ENCODE assay signal across 9 cellular contexts in the genomic region with DNA sequence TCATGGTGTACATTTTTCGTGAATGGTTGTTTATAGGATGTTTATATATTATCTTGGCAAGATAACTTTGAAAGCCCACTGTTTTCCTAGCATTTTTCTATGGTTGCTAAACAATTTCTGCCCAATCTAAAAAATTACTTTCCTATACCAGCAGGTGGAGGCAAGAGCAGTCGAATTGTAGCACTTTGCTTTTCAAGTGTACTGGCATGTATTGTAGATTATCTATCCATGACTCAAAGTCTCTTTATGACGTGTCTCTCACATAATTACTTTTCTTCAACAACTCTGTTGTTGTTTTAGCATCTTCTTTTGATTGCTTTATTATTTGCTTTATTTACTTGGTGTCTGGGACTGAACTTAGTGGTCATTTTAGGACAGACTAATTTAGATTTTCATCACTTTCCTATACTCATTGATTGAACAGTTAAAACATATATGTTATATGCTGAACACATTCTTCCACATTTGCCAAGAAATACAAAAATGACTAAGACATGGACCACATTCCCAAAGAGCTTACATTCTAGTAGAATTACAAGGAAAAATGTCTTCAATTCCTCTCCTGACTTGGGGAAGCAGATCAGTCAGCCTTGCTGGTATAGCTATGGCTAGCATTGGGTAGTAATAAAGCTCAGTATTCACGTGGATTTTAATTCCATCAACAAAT. TPM values are rescaled to one million over a fixed set of nuclear protein-coding genes. Genes with fewer than 3 reads are reported as not detected.
A peak's percentile ranks its signal among the peaks of the same experiment; 100 is the strongest.
DNase-seq lines count a peak whose midpoint lies in the region; ATAC-seq and TF ChIP-seq lines count a peak whose summit lies in the region.
"Had no signal": no experiment of that assay in that cellular context is flagged by ENCODE, and none has a peak within 500 bp of the region (broad histone marks: within the 10 kb centered on the region; RNA-seq: fewer than 3 reads in every experiment).

No MANE protein-coding gene starts in this region.

- ATAC-seq in foreskin keratinocyte = peak; percentile 93
- peak; percentile 95 for ATAC-seq in stimulated activated effector memory CD8-positive, alpha-beta T cell treated with anti-CD3 and anti-CD28 coated beads, Interleukin-12 subunit alpha, Interleukin-12 subunit beta, amount 100 ng/mL, for 72 hours

- H3K36me3 Mint-ChIP-seq in stimulated activated effector memory CD8-positive, alpha-beta T cell treated with anti-CD3 and anti-CD28 coated beads, Interleukin-12 subunit alpha, Interleukin-12 subunit beta, amount 100 ng/mL, for 72 hours = no peaks in the 10 kb centered on the region

- H3K9me3 Mint-ChIP-seq in stimulated activated effector memory CD8-positive, alpha-beta T cell treated with anti-CD3 and anti-CD28 coated beads, Interleukin-12 subunit alpha, Interleukin-12 subunit beta, amount 100 ng/mL, for 72 hours = no peaks in the 10 kb centered on the region

- no peak overlapping the region for H3K4me3 ChIP-seq in WI38 (ENCODE audit: low read depth, low read length)

- DNase-seq in A172 (ENCODE audit: low spot score) (peak; percentile 71), GDM1 (lab: John Stamatoyannopoulos, UW) (peak; percentile 7), H4 (ENCODE audit: low spot score) (peak; percentile 61), LoVo (ENCODE audit: low spot score) (peak; percentile 67), foreskin keratinocyte (peak; percentile 45 to 77), middle frontal gyrus (ENCODE audit: extremely low spot score, low spot score) (no peak)
- DNase-seq in stimulated activated effector memory CD8-positive, alpha-beta T cell treated with anti-CD3 and anti-CD28 coated beads, Interleukin-12 subunit alpha, Interleukin-12 subunit beta, amount 100 ng/mL, for 72 hours (ENCODE audit: low spot score in 2 of 2) = no peak
- DNase-seq: right cardiac atrium had no signal

- no peak overlapping the region for H3K4me3 Mint-ChIP-seq in stimulated activated effector memory CD8-positive, alpha-beta T cell treated with anti-CD3 and anti-CD28 coated beads, Interleukin-12 subunit alpha, Interleukin-12 subunit beta, amount 100 ng/mL, for 72 hours

- no peaks in the 10 kb centered on the region for H3K4me1 Mint-ChIP-seq in stimulated activated effector memory CD8-positive, alpha-beta T cell treated with anti-CD3 and anti-CD28 coated beads, Interleukin-12 subunit alpha, Interleukin-12 subunit beta, amount 100 ng/mL, for 72 hours

- H3K27ac ChIP-seq in foreskin keratinocyte = peak overlapping the region; percentile 8

- TF ChIP-seq CTCF in WI38 (IDR thresholded peaks at IDR 0.05; ENCODE audit: low read depth, low read length) (peak; percentile 34; the same call in 1 of the 2 replicates), foreskin keratinocyte (conservative IDR thresholded peaks at IDR 0.05) (peak; percentile 96)

- H3K27ac Mint-ChIP-seq in stimulated activated effector memory CD8-positive, alpha-beta T cell treated with anti-CD3 and anti-CD28 coated beads, Interleukin-12 subunit alpha, Interleukin-12 subunit beta, amount 100 ng/mL, for 72 hours = no peak overlapping the region

- no peaks in the 10 kb centered on the region for H3K27me3 ChIP-seq in foreskin keratinocyte

- peaks cover 8% of the 10 kb centered on the region for H3K4me1 ChIP-seq in foreskin keratinocyte

RNA-seq across cellular contexts. Expression of a gene that starts 20.7 kb away (rescaled TPM):
- 48.9 and 54.7 TPM in 2 replicates for total RNA-seq in A172 (2014; rRNA removed; shearing (Covaris generic))
- total RNA-seq in H4 (2014; rRNA removed; shearing (Covaris generic)) = 33.0 and 33.6 TPM in 2 replicates
- total RNA-seq in foreskin keratinocyte = 37.4 and 39.1 TPM in 2 replicates
- polyA plus RNA-seq in foreskin keratinocyte = 9.4 and 12.0 TPM in 2 replicates

RNA-seq across cellular contexts. Expression of a gene that starts 20.8 kb away (rescaled TPM):
- 17.7 and 20.2 TPM in 2 replicates for total RNA-seq in A172 (2014; rRNA removed; shearing (Covaris generic))
- 3.9 and 6.1 TPM in 2 replicates for total RNA-seq in H4 (2014; rRNA removed; shearing (Covaris generic))
- total RNA-seq in foreskin keratinocyte = 8.1 and 8.8 TPM in 2 replicates
- 2.6 and 3.4 TPM in 2 replicates for polyA plus RNA-seq in foreskin keratinocyte

Comparison
In these comparisons a context has a peak if more than half of its experiments do, and no peak if none do; other contexts are left out.
1. DNase-seq: peak in A172 (single experiment), GDM1 (single experiment), H4 (single experiment), LoVo (single experiment) and foreskin keratinocyte (2 of 2); none in stimulated activated effector memory CD8-positive, alpha-beta T cell treated with anti-CD3 and anti-CD28 coated beads, Interleukin-12 subunit alpha, Interleukin-12 subunit beta, amount 100 ng/mL, for 72 hours (0 of 2) and middle frontal gyrus (single experiment).